Comparison of ENCODE assay signal across 20 cellular contexts in the genomic region with DNA sequence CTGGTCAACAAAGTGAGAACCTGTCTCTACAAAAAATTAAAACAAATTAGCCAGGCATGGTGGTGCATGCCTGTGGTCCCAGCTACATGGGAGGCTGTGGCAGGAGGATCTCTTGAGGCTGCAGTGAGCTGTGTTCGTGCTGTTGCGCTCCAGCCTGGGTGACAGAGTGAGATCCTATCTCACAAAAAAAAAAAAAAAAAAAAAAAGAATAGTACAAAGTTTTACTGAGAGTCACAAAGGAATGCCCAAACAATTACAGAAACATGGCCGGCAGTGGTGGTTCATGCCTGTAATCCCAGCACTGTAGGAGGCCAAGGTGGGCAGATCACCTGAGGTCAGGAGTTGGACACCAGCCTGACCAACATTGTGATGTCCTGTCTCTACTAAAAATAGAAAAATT.
"Had no signal": no experiment of that assay in that cellular context is flagged by ENCODE, and none has a peak within 500 bp of the region (broad histone marks: within the 10 kb centered on the region; RNA-seq: fewer than 3 reads in every experiment).

No MANE protein-coding gene starts in this region.

- ATAC-seq: foreskin keratinocyte, heart left ventricle, left colon, left ventricle myocardium superior, psoas muscle, right lobe of liver had no signal

- H3K36me3 ChIP-seq: heart left ventricle, right lobe of liver, spleen, tibial nerve had no signal

- H3K9me3 Mint-ChIP-seq: naive B cell, nephron had no signal

- H3K4me3 Mint-ChIP-seq: naive B cell, nephron had no signal

- H3K4me1 Mint-ChIP-seq: naive B cell had no signal

- H3K36me3 Mint-ChIP-seq: naive B cell had no signal

- H3K27me3 ChIP-seq: foreskin keratinocyte, heart left ventricle, right lobe of liver, spleen, tibial nerve had no signal

- H3K27ac ChIP-seq: foreskin keratinocyte, parathyroid adenoma, psoas muscle, right lobe of liver, spleen, tibial nerve had no signal

- DNase-seq: cerebellar nuclear complex; dermis blood vessel endothelial cell; foreskin keratinocyte; heart left ventricle; hippocampal formation; left colon; left ventricle myocardium superior; mesendoderm; naive B cell; psoas muscle; retina; right lobe of liver; spleen; stimulated activated CD4-positive, alpha-beta T cell treated with anti-CD3 and anti-CD28 coated beads, Interleukin-15, amount 100 ng/mL, for 24 hours; stimulated activated CD4-positive, alpha-beta T cell treated with anti-CD3 and anti-CD28 coated beads, Interleukin-2, amount 100 ng/mL, for 24 hours; stimulated activated naive CD4-positive, alpha-beta T cell treated with Interleukin-2 at 50 U/mL for 16 hours had no signal

- H3K9me3 ChIP-seq: heart left ventricle, psoas muscle, right lobe of liver, spleen, tibial nerve had no signal

- H3K27ac Mint-ChIP-seq: naive B cell, nephron had no signal

- H3K4me3 ChIP-seq: heart left ventricle, lung, psoas muscle, right lobe of liver, spleen, tibial nerve had no signal
